15 cellular contexts compared by ENCODE assay signal in the genomic region with DNA sequence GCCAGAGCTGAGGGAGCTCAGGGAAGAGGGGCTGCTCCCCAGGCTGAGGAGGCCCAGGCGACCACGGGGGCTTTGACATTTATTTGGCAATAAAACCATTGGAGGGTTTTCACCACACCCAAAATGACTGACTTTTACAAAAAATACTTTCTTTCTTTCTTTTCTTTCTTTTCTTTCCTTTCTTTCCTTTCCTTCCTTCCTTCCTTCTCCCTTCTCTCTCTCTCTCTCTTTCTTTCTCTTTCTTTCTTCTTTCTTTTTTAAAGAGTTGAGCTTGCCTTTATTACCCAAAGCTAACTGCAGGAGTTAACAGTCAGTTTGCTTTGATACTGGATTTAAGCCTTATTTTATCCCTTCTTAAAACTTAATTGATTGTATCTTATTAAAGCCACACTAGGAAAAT. TPM values are rescaled to one million over a fixed set of nuclear protein-coding genes. Genes with fewer than 3 reads are reported as not detected.
DNase-seq lines count a peak whose midpoint lies in the region; ATAC-seq and TF ChIP-seq lines count a peak whose summit lies in the region.
"Had no signal": no experiment of that assay in that cellular context is flagged by ENCODE, and none has a peak within 500 bp of the region (broad histone marks: within the 10 kb centered on the region; RNA-seq: fewer than 3 reads in every experiment).

No MANE protein-coding gene starts in this region.

- H3K4me3 Mint-ChIP-seq in activated CD4-positive, alpha-beta T cell treated with anti-CD3 and anti-CD28 coated beads, Interleukin-2, amount 10 ng/mL, durations not matched to agents 7 days and 5 days = no peak overlapping the region
- H3K4me3 Mint-ChIP-seq in stimulated activated memory B cell treated with anti-CD40 and anti-IgM and Interleukin-4, amounts not matched to agents 10 μg/mL and 1 μg/mL and 100 μg/mL, for 72 hours = peak overlapping the region; percentile 25
- no peak overlapping the region for H3K4me3 Mint-ChIP-seq in CD14-positive monocyte
- no peak overlapping the region for H3K4me3 Mint-ChIP-seq in activated T-helper 1 cell treated with anti-CD3 and anti-CD28 coated beads, Interleukin-12 subunit alpha, Interleukin-12 subunit beta, Interleukin-2, Interleukin-4 antibody, amounts not matched to agents 30 ng/mL and 10 ng/mL and 1 ng/mL, durations not matched to agents 14 hours and 24 hours and 36 hours
- H3K4me3 Mint-ChIP-seq: CD8-positive, alpha-beta memory T cell; nephron had no signal

- TF ChIP-seq CTCF in RWPE2 (IDR thresholded peaks at IDR 0.05; ENCODE audit: poor library complexity, severe bottlenecking) = no peak
- TF ChIP-seq CTCF in fibroblast of lung (conservative IDR thresholded peaks at IDR 0.05 in 1 of 2, IDR thresholded peaks at IDR 0.05 in 1 of 2; ENCODE audit: low read depth in 1 of 2, low read length in 2 of 2) = no peak
- no peak for TF ChIP-seq CTCF in CD14-positive monocyte (IDR thresholded peaks at IDR 0.05)

- no peaks in the 10 kb centered on the region for H3K27me3 ChIP-seq in RWPE2 (ENCODE audit: insufficient read depth, poor library complexity, severe bottlenecking)
- H3K27me3 ChIP-seq in fibroblast of lung (ENCODE audit: control insufficient read depth, insufficient read depth, low read length) = no peaks in the 10 kb centered on the region

- H3K36me3 Mint-ChIP-seq in activated CD4-positive, alpha-beta T cell treated with anti-CD3 and anti-CD28 coated beads, Interleukin-2, amount 10 ng/mL, durations not matched to agents 7 days and 5 days (ENCODE audit: low read depth) = no peaks in the 10 kb centered on the region
- peaks cover 28% of the 10 kb centered on the region for H3K36me3 Mint-ChIP-seq in stimulated activated memory B cell treated with anti-CD40 and anti-IgM and Interleukin-4, amounts not matched to agents 10 μg/mL and 1 μg/mL and 100 μg/mL, for 72 hours
- H3K36me3 Mint-ChIP-seq in CD14-positive monocyte = peaks cover 9% of the 10 kb centered on the region in 2 donors
- peaks cover 21% of the 10 kb centered on the region for H3K36me3 Mint-ChIP-seq in activated T-helper 1 cell treated with anti-CD3 and anti-CD28 coated beads, Interleukin-12 subunit alpha, Interleukin-12 subunit beta, Interleukin-2, Interleukin-4 antibody, amounts not matched to agents 30 ng/mL and 10 ng/mL and 1 ng/mL, durations not matched to agents 14 hours and 24 hours and 36 hours (ENCODE audit: low read depth)

- no peaks in the 10 kb centered on the region for H3K9me3 ChIP-seq in RWPE2 (ENCODE audit: severe bottlenecking)
- H3K9me3 ChIP-seq in fibroblast of lung (ENCODE audit: control insufficient read depth, insufficient read depth, low read depth, low read length) = no peaks in the 10 kb centered on the region
- H3K9me3 ChIP-seq: lower lobe of right lung had no signal

- peak overlapping the region; percentile 72 for H3K4me2 ChIP-seq in fibroblast of lung (ENCODE audit: extremely low read depth, insufficient read depth, low read length)

- H3K4me1 Mint-ChIP-seq in activated CD4-positive, alpha-beta T cell treated with anti-CD3 and anti-CD28 coated beads, Interleukin-2, amount 10 ng/mL, durations not matched to agents 7 days and 5 days = peaks cover 21% of the 10 kb centered on the region
- peaks cover 86% of the 10 kb centered on the region for H3K4me1 Mint-ChIP-seq in stimulated activated memory B cell treated with anti-CD40 and anti-IgM and Interleukin-4, amounts not matched to agents 10 μg/mL and 1 μg/mL and 100 μg/mL, for 72 hours
- H3K4me1 Mint-ChIP-seq in CD14-positive monocyte = peaks cover 5% of the 10 kb centered on the region
- H3K4me1 Mint-ChIP-seq in activated T-helper 1 cell treated with anti-CD3 and anti-CD28 coated beads, Interleukin-12 subunit alpha, Interleukin-12 subunit beta, Interleukin-2, Interleukin-4 antibody, amounts not matched to agents 30 ng/mL and 10 ng/mL and 1 ng/mL, durations not matched to agents 14 hours and 24 hours and 36 hours (ENCODE audit: low read depth) = peaks cover 35% of the 10 kb centered on the region

- H3K4me1 ChIP-seq in RWPE2 (ENCODE audit: insufficient read depth, poor library complexity, severe bottlenecking) (peaks cover 66% of the 10 kb centered on the region), fibroblast of lung (ENCODE audit: control insufficient read depth, extremely low read depth, insufficient read depth, low read length) (peaks cover 13% of the 10 kb centered on the region)

- H3K27ac ChIP-seq in RWPE2 (ENCODE audit: poor library complexity, severe bottlenecking) (peak overlapping the region; percentile 76), fibroblast of lung (ENCODE audit: insufficient read depth, low read length) (no peak overlapping the region)
- H3K27ac ChIP-seq: lower lobe of right lung had no signal

- ATAC-seq in RWPE2 (ENCODE audit: low read depth) (no peak), GM21619 (IDR thresholded peaks at IDR 0.05; ENCODE audit: unreplicated experiment) (no peak)
- no peak for ATAC-seq in stimulated activated memory B cell treated with anti-CD40 and anti-IgM and Interleukin-4, amounts not matched to agents 10 μg/mL and 1 μg/mL and 100 μg/mL, for 72 hours
- ATAC-seq: lower lobe of right lung had no signal

- peak overlapping the region; percentile 28 for H3K27ac Mint-ChIP-seq in activated CD4-positive, alpha-beta T cell treated with anti-CD3 and anti-CD28 coated beads, Interleukin-2, amount 10 ng/mL, durations not matched to agents 7 days and 5 days
- H3K27ac Mint-ChIP-seq in stimulated activated memory B cell treated with anti-CD40 and anti-IgM and Interleukin-4, amounts not matched to agents 10 μg/mL and 1 μg/mL and 100 μg/mL, for 72 hours = peak overlapping the region; percentile 10
- H3K27ac Mint-ChIP-seq in CD14-positive monocyte = peak overlapping the region in 1 of 7 donors; percentile 3
- no peak overlapping the region for H3K27ac Mint-ChIP-seq in activated T-helper 1 cell treated with anti-CD3 and anti-CD28 coated beads, Interleukin-12 subunit alpha, Interleukin-12 subunit beta, Interleukin-2, Interleukin-4 antibody, amounts not matched to agents 30 ng/mL and 10 ng/mL and 1 ng/mL, durations not matched to agents 14 hours and 24 hours and 36 hours
- H3K27ac Mint-ChIP-seq: CD8-positive, alpha-beta memory T cell had no signal

- H3K27me3 Mint-ChIP-seq in activated CD4-positive, alpha-beta T cell treated with anti-CD3 and anti-CD28 coated beads, Interleukin-2, amount 10 ng/mL, durations not matched to agents 7 days and 5 days = no peaks in the 10 kb centered on the region
- H3K27me3 Mint-ChIP-seq in stimulated activated memory B cell treated with anti-CD40 and anti-IgM and Interleukin-4, amounts not matched to agents 10 μg/mL and 1 μg/mL and 100 μg/mL, for 72 hours = no peaks in the 10 kb centered on the region
- peaks cover 0 to 2% (median 2%) of the 10 kb centered on the region in 3 donors for H3K27me3 Mint-ChIP-seq in CD14-positive monocyte (ENCODE audit: low read depth in 3 of 3)
- peaks cover 6% of the 10 kb centered on the region for H3K27me3 Mint-ChIP-seq in activated T-helper 1 cell treated with anti-CD3 and anti-CD28 coated beads, Interleukin-12 subunit alpha, Interleukin-12 subunit beta, Interleukin-2, Interleukin-4 antibody, amounts not matched to agents 30 ng/mL and 10 ng/mL and 1 ng/mL, durations not matched to agents 14 hours and 24 hours and 36 hours (ENCODE audit: insufficient read depth)

- H3K9ac ChIP-seq in fibroblast of lung (ENCODE audit: insufficient read depth, low read length) = no peak overlapping the region

- H3K4me3 ChIP-seq in RWPE2 (ENCODE audit: severe bottlenecking) (no peak overlapping the region), fibroblast of lung (replicated peaks in 1 of 4; ENCODE audit: control extremely low read depth in 1 of 4, insufficient read depth in 1 of 4, low read depth in 3 of 4, low read length in 4 of 4) (peak overlapping the region in 2 of 4 experiments; percentile 2 to 26)
- H3K4me3 ChIP-seq: lower lobe of right lung had no signal

- DNase-seq in activated CD4-positive, alpha-beta T cell treated with anti-CD3 and anti-CD28 coated beads, Interleukin-2, amount 10 ng/mL, durations not matched to agents 7 days and 5 days = no peak
- no peak for DNase-seq in activated CD4-positive, alpha-beta T cell treated with anti-CD3 and anti-CD28 coated beads for 1 hour
- DNase-seq in RWPE2 (ENCODE audit: low spot score) (no peak), fibroblast of lung (ENCODE audit: low read depth in 2 of 2) (no peak), CD14-positive monocyte (ENCODE audit: low spot score) (no peak)
- no peak for DNase-seq in activated T-helper 1 cell treated with anti-CD3 and anti-CD28 coated beads, Interleukin-12 subunit alpha, Interleukin-12 subunit beta, Interleukin-2, Interleukin-4 antibody, amounts not matched to agents 30 ng/mL and 10 ng/mL and 1 ng/mL, durations not matched to agents 14 hours and 24 hours and 36 hours (ENCODE audit: low spot score)
- DNase-seq: activated CD4-positive, alpha-beta T cell treated with anti-CD3 and anti-CD28 coated beads, Interleukin-2, amount 50 U/mL, for 4 hours; activated T-cell treated with anti-CD3 and anti-CD28 coated beads, Interleukin-2, amount 50 U/mL, for 1 hour; CD8-positive, alpha-beta memory T cell; lower lobe of right lung; NCI-H1930; NCI-H446 treated with DMSO at 0.1 percent for 48 hours had no signal

- CTCF ChIA-PET in activated CD4-positive, alpha-beta T cell treated with anti-CD3 and anti-CD28 coated beads, Interleukin-2, amount 10 ng/mL, durations not matched to agents 7 days and 5 days (lab: Charles Lee) = interaction anchor here (0.6 to 1.5 kb wide), 5 partner anchors 10 to 77 kb away, joined by 3 to 4 read pairs (median 3); no protein-coding TSS in a partner anchor

- intact Hi-C loops in CD14-positive monocyte (cut with micrococcal nuclease) = no loop called here
- intact Hi-C loops in activated T-helper 1 cell treated with anti-CD3 and anti-CD28 coated beads, Interleukin-12 subunit alpha, Interleukin-12 subunit beta, Interleukin-2, Interleukin-4 antibody, amounts not matched to agents 30 ng/mL and 10 ng/mL and 1 ng/mL, durations not matched to agents 14 hours and 24 hours and 36 hours (cut with micrococcal nuclease) = no loop called here

- POLR2A ChIA-PET in activated CD4-positive, alpha-beta T cell treated with anti-CD3 and anti-CD28 coated beads, Interleukin-2, amount 10 ng/mL, durations not matched to agents 7 days and 5 days (lab: Charles Lee) = no interaction called here

- peaks cover 93% of the 10 kb centered on the region for H3K79me2 ChIP-seq in fibroblast of lung (ENCODE audit: control insufficient read depth, insufficient read depth, low read length)

- H3K9me3 Mint-ChIP-seq in activated CD4-positive, alpha-beta T cell treated with anti-CD3 and anti-CD28 coated beads, Interleukin-2, amount 10 ng/mL, durations not matched to agents 7 days and 5 days = no peaks in the 10 kb centered on the region
- peaks cover 4% of the 10 kb centered on the region for H3K9me3 Mint-ChIP-seq in stimulated activated memory B cell treated with anti-CD40 and anti-IgM and Interleukin-4, amounts not matched to agents 10 μg/mL and 1 μg/mL and 100 μg/mL, for 72 hours
- peaks cover 0 to 6% (median 4%) of the 10 kb centered on the region in 7 donors for H3K9me3 Mint-ChIP-seq in CD14-positive monocyte
- H3K9me3 Mint-ChIP-seq in activated T-helper 1 cell treated with anti-CD3 and anti-CD28 coated beads, Interleukin-12 subunit alpha, Interleukin-12 subunit beta, Interleukin-2, Interleukin-4 antibody, amounts not matched to agents 30 ng/mL and 10 ng/mL and 1 ng/mL, durations not matched to agents 14 hours and 24 hours and 36 hours = peaks cover 9% of the 10 kb centered on the region
- H3K9me3 Mint-ChIP-seq: CD8-positive, alpha-beta memory T cell; nephron had no signal

- H4K20me1 ChIP-seq in fibroblast of lung (ENCODE audit: control insufficient read depth, extremely low read depth, insufficient read depth, low read length) = no peaks in the 10 kb centered on the region

- H3K36me3 ChIP-seq in RWPE2 (ENCODE audit: low read depth) (peaks cover 4% of the 10 kb centered on the region), fibroblast of lung (ENCODE audit: control insufficient read depth, insufficient read depth, low read length) (no peaks in the 10 kb centered on the region)
- H3K36me3 ChIP-seq: lower lobe of right lung had no signal

- H2AFZ ChIP-seq in fibroblast of lung (ENCODE audit: low read length) = no peak overlapping the region

RNA-seq across cellular contexts. Expression of a gene that starts 17.2 kb away (rescaled TPM):
- total RNA-seq in activated CD4-positive, alpha-beta T cell treated with anti-CD3 and anti-CD28 coated beads, Interleukin-2, amount 10 ng/mL, durations not matched to agents 7 days and 5 days = 10 to 100 TPM in 1 of 2 experiments, 1 to 10 TPM in 1; 9.4 to 10.7 TPM
- 117 and 120 TPM in 2 replicates for total RNA-seq in fibroblast of lung
- polyA plus RNA-seq in fibroblast of lung (56.8 and 85.2 TPM in 2 replicates), CD14-positive monocyte (1 to 10 TPM; 7.2 to 8.1 TPM)
- polyA plus RNA-seq in fibroblast of lung (2012) = 37.9 and 56.4 TPM in 2 replicates
- 13.5 and 23.2 TPM in 2 replicates for polyA minus RNA-seq in fibroblast of lung (ENCODE audit: low replicate concordance)
- total RNA-seq in activated T-helper 1 cell treated with anti-CD3 and anti-CD28 coated beads, Interleukin-12 subunit alpha, Interleukin-12 subunit beta, Interleukin-2, Interleukin-4 antibody, amounts not matched to agents 30 ng/mL and 10 ng/mL and 1 ng/mL, durations not matched to agents 14 hours and 24 hours and 36 hours = 53.4 TPM in 2 replicates
